Comparison of ENCODE assay signal across 8 cellular contexts in the genomic region with DNA sequence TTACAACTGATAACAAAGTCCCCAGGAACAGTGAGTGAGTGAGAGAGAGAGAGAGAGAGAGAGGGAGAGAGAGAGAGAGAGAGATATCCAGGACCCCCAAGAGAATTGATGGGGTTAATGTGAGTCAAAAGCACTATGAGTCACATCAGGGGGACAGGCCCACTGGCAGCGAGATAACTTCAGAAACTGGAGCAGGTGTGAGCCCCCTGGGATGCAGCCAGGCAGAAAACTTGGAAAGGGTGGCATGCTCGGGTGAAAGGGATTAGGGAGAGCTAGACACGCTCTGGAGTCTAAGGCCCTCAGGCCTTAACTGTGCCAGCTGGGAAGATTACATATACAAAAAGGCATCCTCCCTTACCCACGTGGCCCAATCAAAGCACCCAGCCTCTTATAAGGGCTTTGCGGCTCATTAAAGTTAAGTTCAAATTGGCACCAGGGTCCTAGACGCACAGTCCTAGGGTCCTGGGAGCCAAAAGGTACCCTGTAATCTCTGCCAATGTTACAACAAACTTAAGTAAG. TPM values are rescaled to one million over a fixed set of nuclear protein-coding genes. Genes with fewer than 3 reads are reported as not detected.
DNase-seq lines count a peak whose midpoint lies in the region; ATAC-seq and TF ChIP-seq lines count a peak whose summit lies in the region.

No MANE protein-coding gene starts in this region.

- H3K4me1 ChIP-seq in heart left ventricle: peaks cover 0 to 15% (median 4%) of the 10 kb centered on the region in 12 donors

- WGBS in heart left ventricle, 4 donors: 0 to 40% (median 18%) methylated on average over 6 of the region's 6 CpGs

- H3K4me3 ChIP-seq in AG04449 (ENCODE audit: low read depth, low read length) (peak overlapping the region; percentile 76), heart left ventricle (peak overlapping the region; percentile 61 to 98 (median 79))

- in situ Hi-C loops in GM13976 (cut with MboI; ENCODE audit: low sequenced_read_pairs, unreplicated experiment): no loop called here

- peak; percentile 60 for DNase-seq in AG04449 (ENCODE audit: low read depth, low spot score)
- DNase-seq in GM13976 (ENCODE audit: low spot score): peak; percentile 20
- DNase-seq in NCI-H446 treated with DMSO at 0.1 percent for 48 hours (lab: John Stamatoyannopoulos, UW): peak; percentile 2
- peak; percentile 19 for DNase-seq in activated naive CD8-positive, alpha-beta T cell treated with anti-CD3 and anti-CD28 coated beads, Interleukin-2, amount 50 U/mL, for 24 hours
- peak in 4 of 5 donors; percentile 27 to 45 (median 34) for DNase-seq in heart left ventricle
- DNase-seq in progenitor cell of endocrine pancreas (ENCODE audit: low spot score, unreplicated experiment): no peak

- H3K9me3 ChIP-seq in heart left ventricle: no peaks in the 10 kb centered on the region

- H3K4me3 Mint-ChIP-seq in activated naive CD8-positive, alpha-beta T cell treated with anti-CD3 and anti-CD28 coated beads, Interleukin-2, amount 50 U/mL, for 24 hours: peak overlapping the region; percentile 89
- H3K4me3 Mint-ChIP-seq in progenitor cell of endocrine pancreas (ENCODE audit: low read depth): peak overlapping the region; percentile 76

- TF ChIP-seq CTCF in AG04449 (IDR thresholded peaks at IDR 0.05; ENCODE audit: insufficient read depth, low read length, missing control alignments) (no peak), GM13976 (IDR thresholded peaks at IDR 0.05; ENCODE audit: borderline replicate concordance, control extremely low read depth, extremely low read depth, insufficient read depth, missing control alignments) (no peak), heart left ventricle (IDR thresholded peaks at IDR 0.05) (no peak), progenitor cell of endocrine pancreas (IDR thresholded peaks at IDR 0.05; ENCODE audit: unreplicated experiment) (no peak)

- H3K9me3 Mint-ChIP-seq in activated naive CD8-positive, alpha-beta T cell treated with anti-CD3 and anti-CD28 coated beads, Interleukin-2, amount 50 U/mL, for 24 hours: no peaks in the 10 kb centered on the region
- no peaks in the 10 kb centered on the region for H3K9me3 Mint-ChIP-seq in progenitor cell of endocrine pancreas (ENCODE audit: low read depth)

- H3K27ac Mint-ChIP-seq in activated naive CD8-positive, alpha-beta T cell treated with anti-CD3 and anti-CD28 coated beads, Interleukin-2, amount 50 U/mL, for 24 hours: peak overlapping the region; percentile 86
- peak overlapping the region; percentile 48 for H3K27ac Mint-ChIP-seq in progenitor cell of endocrine pancreas

- H3K27ac ChIP-seq in heart left ventricle: peak overlapping the region; percentile 92 to 100 (median 94)

- no peaks in the 10 kb centered on the region for H3K36me3 Mint-ChIP-seq in activated naive CD8-positive, alpha-beta T cell treated with anti-CD3 and anti-CD28 coated beads, Interleukin-2, amount 50 U/mL, for 24 hours (ENCODE audit: low read depth)
- H3K36me3 Mint-ChIP-seq in progenitor cell of endocrine pancreas (ENCODE audit: insufficient read depth): no peaks in the 10 kb centered on the region

- peaks cover 0 to 2% (median 0%) of the 10 kb centered on the region in 9 donors for H3K27me3 ChIP-seq in heart left ventricle

- peak; percentile 38 for ATAC-seq in activated naive CD8-positive, alpha-beta T cell treated with anti-CD3 and anti-CD28 coated beads, Interleukin-2, amount 50 U/mL, for 24 hours
- ATAC-seq in heart left ventricle (peak; percentile 69 to 83 (median 76)), GM21737 (IDR thresholded peaks at IDR 0.05; ENCODE audit: unreplicated experiment) (no peak), HG02938 (IDR thresholded peaks at IDR 0.05; ENCODE audit: unreplicated experiment) (no peak)

- no peaks in the 10 kb centered on the region for H3K27me3 Mint-ChIP-seq in activated naive CD8-positive, alpha-beta T cell treated with anti-CD3 and anti-CD28 coated beads, Interleukin-2, amount 50 U/mL, for 24 hours
- H3K27me3 Mint-ChIP-seq in progenitor cell of endocrine pancreas: no peaks in the 10 kb centered on the region

- TF ChIP-seq POLR2A in heart left ventricle (IDR thresholded peaks at IDR 0.05): peak in 1 of 2 donors; percentile 25

- H3K36me3 ChIP-seq in heart left ventricle: no peaks in the 10 kb centered on the region

- POLR2A ChIA-PET in AG04449 (lab: Yijun Ruan, JAX): interaction anchor here (0.6 to 2.9 kb wide), 6 partner anchors 11 to 312 kb away, joined by 3 to 20 read pairs (median 6); a partner anchor contains a TSS

- CTCF ChIA-PET in AG04449 (lab: Yijun Ruan, JAX): interaction anchor here (1.7 to 4.7 kb wide), 2 partner anchors 15 to 159 kb away, joined by 4 to 30 read pairs; no protein-coding TSS in a partner anchor

- H3K4me1 Mint-ChIP-seq in activated naive CD8-positive, alpha-beta T cell treated with anti-CD3 and anti-CD28 coated beads, Interleukin-2, amount 50 U/mL, for 24 hours: peaks cover 37% of the 10 kb centered on the region
- peaks cover 11% of the 10 kb centered on the region for H3K4me1 Mint-ChIP-seq in progenitor cell of endocrine pancreas (ENCODE audit: low read depth)

- intact Hi-C loops in heart left ventricle (cut with DNase I): loop anchor here in 4 of 10 donors (2.0 to 10.0 kb wide), 5 partner anchors 40 to 163 kb away; a partner anchor contains a TSS

RNA-seq across cellular contexts. Expression of a gene that starts 0.8 kb away (rescaled TPM):
- total RNA-seq in heart left ventricle (10 to 100 TPM; 45.3 to 81.1 (median 59.3) TPM), progenitor cell of endocrine pancreas (33.8 and 36.1 TPM in 2 replicates)
- polyA plus RNA-seq in heart left ventricle: 10 to 100 TPM; 55.5 to 77.9 TPM

RNA-seq across cellular contexts. Expression of a gene that starts 40.7 kb away (rescaled TPM):
- 100 to 1,000 TPM in 6 of 9 donors, 10 to 100 TPM in 3; 67.0 to 373 (median 154) TPM for total RNA-seq in heart left ventricle
- polyA plus RNA-seq in heart left ventricle: 100 to 1,000 TPM; 219 to 814 TPM
- 193 and 242 TPM in 2 replicates for total RNA-seq in progenitor cell of endocrine pancreas

Comparison
In these comparisons a context has a peak if more than half of its experiments do, and no peak if none do; other contexts are left out.
1. ATAC-seq: peak in activated naive CD8-positive, alpha-beta T cell treated with anti-CD3 and anti-CD28 coated beads, Interleukin-2, amount 50 U/mL, for 24 hours (single experiment) and heart left ventricle (4 of 4); none in GM21737 (single experiment) and HG02938 (single experiment).